Comparison of ENCODE assay signal across 8 cellular contexts in genomic region chr2:136238552-136239346, GRCh38.
A peak's percentile ranks its signal among the peaks of the same experiment; 100 is the strongest.
DNase-seq lines count a peak whose midpoint lies in the region; ATAC-seq and TF ChIP-seq lines count a peak whose summit lies in the region.

No MANE protein-coding gene starts in this region.

- DNase-seq in HT1080 (ENCODE audit: low read depth) (peak; percentile 88), WERI-Rb-1 (peak; percentile 81), epidermal melanocyte (ENCODE audit: insufficient read length, low spot score) (peak; percentile 38), putamen (ENCODE audit: low spot score) (peak; percentile 28), glomerular visceral epithelial cell (ENCODE audit: extremely low spot score) (no peak), DMS53 (lab: John Stamatoyannopoulos, UW) (no peak)

- H3K27ac ChIP-seq in DOHH2 (ENCODE audit: low read depth, low read length) (peak overlapping the region; percentile 99), WERI-Rb-1 (no peak overlapping the region)

- ATAC-seq in GM21515 (IDR thresholded peaks at IDR 0.05; ENCODE audit: unreplicated experiment), result peak; percentile 81

- H3K9me2 ChIP-seq in DOHH2 (replicated peaks; ENCODE audit: control insufficient read depth, low read length), result no peaks in the 10 kb centered on the region

- no peaks in the 10 kb centered on the region for H3K27me3 ChIP-seq in DOHH2 (ENCODE audit: control insufficient read depth, low read length)
- H3K27me3 ChIP-seq in WERI-Rb-1 (ENCODE audit: insufficient read depth, low read depth, severe bottlenecking), result no peaks in the 10 kb centered on the region

- H3K9me3 ChIP-seq in DOHH2 (ENCODE audit: control insufficient read depth, insufficient read depth, low read length) (no peaks in the 10 kb centered on the region), WERI-Rb-1 (ENCODE audit: severe bottlenecking) (no peaks in the 10 kb centered on the region)

- H3K79me2 ChIP-seq in DOHH2 (ENCODE audit: control insufficient read depth, low read length), result no peaks in the 10 kb centered on the region

- H3F3A ChIP-seq in DOHH2 (ENCODE audit: control insufficient read depth, insufficient read depth), result peaks cover 22% of the 10 kb centered on the region

- no peak for TF ChIP-seq CTCF in DOHH2 (IDR thresholded peaks at IDR 0.05; ENCODE audit: low read depth, low read length, poor library complexity, severe bottlenecking)
- TF ChIP-seq CTCF in WERI-Rb-1 (IDR thresholded peaks at IDR 0.05; ENCODE audit: low read depth, low read length), result 0 out of 2 replicates have a peak, but pooled peaks have one; percentile 6

- H3K36me3 ChIP-seq in DOHH2 (ENCODE audit: control insufficient read depth, low read length) (peaks cover 17% of the 10 kb centered on the region), WERI-Rb-1 (no peaks in the 10 kb centered on the region)

- H4K20me1 ChIP-seq in DOHH2 (ENCODE audit: control insufficient read depth, insufficient read depth, low read depth, low read length), result no peaks in the 10 kb centered on the region

- peaks cover 89% of the 10 kb centered on the region for H3K4me1 ChIP-seq in DOHH2 (ENCODE audit: control insufficient read depth, low read length)

- H3K4me3 ChIP-seq in DOHH2 (ENCODE audit: low read length), result peak overlapping the region; percentile 65
- H3K4me3 ChIP-seq in WERI-Rb-1 (ENCODE audit: low read depth, low read length), result no peak overlapping the region

- peak overlapping the region; percentile 79 for H3K4me2 ChIP-seq in DOHH2 (ENCODE audit: low read length)

Comparison
In these comparisons a context has a peak if more than half of its experiments do, and no peak if none do; other contexts are left out.
1. DNase-seq: peak in HT1080 (single experiment), WERI-Rb-1 (single experiment), epidermal melanocyte (single experiment) and putamen (single experiment); none in glomerular visceral epithelial cell (single experiment) and DMS53 (single experiment).